In genomic region chr14:50001999-50002925, GRCh38 we compare ENCODE assay signal across 8 cellular contexts.
DNase-seq lines count a peak whose midpoint lies in the region; ATAC-seq and TF ChIP-seq lines count a peak whose summit lies in the region.

No MANE protein-coding gene starts in this region.

- H3K4me3 ChIP-seq in Panc1 (ENCODE audit: low read depth in 2 of 2, low read length in 2 of 2): peak overlapping the region; percentile 44 to 54
- H3K4me3 ChIP-seq in right lobe of liver: peak overlapping the region; percentile 53 to 60 (median 59)

- H3K4me3 Mint-ChIP-seq in activated naive CD4-positive, alpha-beta T cell treated with anti-CD3 and anti-CD28 coated beads for 36 hours: peak overlapping the region; percentile 92

- H3K27me3 Mint-ChIP-seq in activated naive CD4-positive, alpha-beta T cell treated with anti-CD3 and anti-CD28 coated beads for 36 hours (ENCODE audit: low read depth): no peaks in the 10 kb centered on the region

- no peaks in the 10 kb centered on the region for H3K27me3 ChIP-seq in Panc1 (ENCODE audit: control insufficient read depth, insufficient read depth, low read length)
- no peaks in the 10 kb centered on the region for H3K27me3 ChIP-seq in right lobe of liver

- TF ChIP-seq POLR2A in right lobe of liver (IDR thresholded peaks at IDR 0.05): no peak

- H3K9me3 Mint-ChIP-seq in activated naive CD4-positive, alpha-beta T cell treated with anti-CD3 and anti-CD28 coated beads for 36 hours: no peaks in the 10 kb centered on the region

- peaks cover 42% of the 10 kb centered on the region for H3K4me1 Mint-ChIP-seq in activated naive CD4-positive, alpha-beta T cell treated with anti-CD3 and anti-CD28 coated beads for 36 hours (ENCODE audit: low read depth)

- peak overlapping the region; percentile 100 for H3K27ac ChIP-seq in Panc1 (ENCODE audit: low read length)
- peak overlapping the region; percentile 90 to 95 (median 90) for H3K27ac ChIP-seq in right lobe of liver

- H3K36me3 ChIP-seq in Panc1 (ENCODE audit: control insufficient read depth, insufficient read depth, low read length) (no peaks in the 10 kb centered on the region), right lobe of liver (no peaks in the 10 kb centered on the region)

- intact Hi-C loops in Panc1 (cut with micrococcal nuclease; ENCODE audit: unreplicated experiment): loop anchor here (1.0 to 5.0 kb wide), 3 partner anchors 27 to 103 kb away; no protein-coding TSS in a partner anchor
- intact Hi-C loops in activated naive CD4-positive, alpha-beta T cell treated with anti-CD3 and anti-CD28 coated beads for 36 hours (cut with micrococcal nuclease): loop anchor here (1.0 to 5.0 kb wide), 23 partner anchors 18 to 1650 kb away; partner anchors contain the start of genes DMAC2L, FRMD6, L2HGDH and MGAT2
- intact Hi-C loops in right lobe of liver (cut with DNase I): no loop called here

- 26% methylated on average over 4 of the region's 10 CpGs for WGBS in right lobe of liver (ENCODE audit: insufficient coverage, low coverage, low lambda C conversion rate, missing lambda C conversion rate)

- H3K36me3 Mint-ChIP-seq in activated naive CD4-positive, alpha-beta T cell treated with anti-CD3 and anti-CD28 coated beads for 36 hours (ENCODE audit: low read depth): no peaks in the 10 kb centered on the region

- peak overlapping the region; percentile 98 for H3K27ac Mint-ChIP-seq in activated naive CD4-positive, alpha-beta T cell treated with anti-CD3 and anti-CD28 coated beads for 36 hours

- CTCF ChIA-PET in Panc1 (lab: Charles Lee): no interaction called here
- CTCF ChIA-PET in activated naive CD4-positive, alpha-beta T cell treated with anti-CD3 and anti-CD28 coated beads for 36 hours (lab: Charles Lee): interaction anchor here (0.5 to 4.6 kb wide), 16 partner anchors 8 to 139 kb away, joined by 3 to 27 read pairs (median 4); no protein-coding TSS in a partner anchor

- H3K9me3 ChIP-seq in Panc1 (ENCODE audit: control insufficient read depth, insufficient read depth, low read depth, low read length) (no peaks in the 10 kb centered on the region), right lobe of liver (no peaks in the 10 kb centered on the region)

- H3K4me1 ChIP-seq in Panc1 (ENCODE audit: control insufficient read depth, insufficient read depth, low read length) (peaks cover 66% of the 10 kb centered on the region), right lobe of liver (peaks cover 0 to 41% (median 18%) of the 10 kb centered on the region in 4 donors)

- peak; percentile 35 to 49 for DNase-seq in NOMO-1 (lab: John Stamatoyannopoulos, UW; ENCODE audit: unreplicated experiment in 2 of 2)
- DNase-seq in NOMO-1 treated with dmso at 0.1 percent for 144 hours (lab: John Stamatoyannopoulos, UW; ENCODE audit: unreplicated experiment): no peak
- no peak for DNase-seq in Panc1 (ENCODE audit: low read depth, low spot score)
- DNase-seq in activated naive CD4-positive, alpha-beta T cell treated with anti-CD3 and anti-CD28 coated beads for 36 hours: peak; percentile 92
- peak in 1 of 3 donors; percentile 33 for DNase-seq in right lobe of liver
- DNase-seq in stimulated activated CD8-positive, alpha-beta memory T cell treated with anti-CD3 and anti-CD28 coated beads, Interleukin-7, amount 100 ng/mL, for 48 hours (ENCODE audit: extremely low read depth in 1 of 2, low read depth in 1 of 2): peak; percentile 47 to 75
- no peak for DNase-seq in DMS 273 treated with DMSO at 0.1 percent for 48 hours (lab: John Stamatoyannopoulos, UW)

- BruUV-seq in Panc1 (replicated peaks; lab: Mats Ljungman, UMichigan): TSS peak; percentile 90

- POLR2A ChIA-PET in Panc1 (lab: Charles Lee): interaction anchor here (0.6 kb wide), 1 partner anchor 37 kb away, joined by 3 read pairs; no protein-coding TSS in a partner anchor

- ATAC-seq in Panc1 (no peak), right lobe of liver (no peak), GM21526 (IDR thresholded peaks at IDR 0.05; ENCODE audit: low FRiP score, unreplicated experiment) (no peak)

- in situ Hi-C loops in Panc1 (cut with HindIII; ENCODE audit: low pct_unique_long_range_greater_than_20kb, low sequenced_read_pairs): no loop called here

- TF ChIP-seq CTCF in Panc1 (IDR thresholded peaks at IDR 0.05) (no peak), right lobe of liver (IDR thresholded peaks at IDR 0.05) (no peak)

Comparison
In these comparisons a context has a peak if more than half of its experiments do, and no peak if none do; other contexts are left out.
1. DNase-seq: peak in NOMO-1 (2 of 2), activated naive CD4-positive, alpha-beta T cell treated with anti-CD3 and anti-CD28 coated beads for 36 hours (single experiment) and stimulated activated CD8-positive, alpha-beta memory T cell treated with anti-CD3 and anti-CD28 coated beads, Interleukin-7, amount 100 ng/mL, for 48 hours (2 of 2); none in NOMO-1 treated with dmso at 0.1 percent for 144 hours (single experiment), Panc1 (single experiment) and DMS 273 treated with DMSO at 0.1 percent for 48 hours (single experiment).
2. intact Hi-C loops: an anchor here in Panc1 (1.0 to 5.0 kb wide) and activated naive CD4-positive, alpha-beta T cell treated with anti-CD3 and anti-CD28 coated beads for 36 hours (1.0 to 5.0 kb wide); none called in right lobe of liver.